ENCODE assay signal across 8 cellular contexts in the genomic region with DNA sequence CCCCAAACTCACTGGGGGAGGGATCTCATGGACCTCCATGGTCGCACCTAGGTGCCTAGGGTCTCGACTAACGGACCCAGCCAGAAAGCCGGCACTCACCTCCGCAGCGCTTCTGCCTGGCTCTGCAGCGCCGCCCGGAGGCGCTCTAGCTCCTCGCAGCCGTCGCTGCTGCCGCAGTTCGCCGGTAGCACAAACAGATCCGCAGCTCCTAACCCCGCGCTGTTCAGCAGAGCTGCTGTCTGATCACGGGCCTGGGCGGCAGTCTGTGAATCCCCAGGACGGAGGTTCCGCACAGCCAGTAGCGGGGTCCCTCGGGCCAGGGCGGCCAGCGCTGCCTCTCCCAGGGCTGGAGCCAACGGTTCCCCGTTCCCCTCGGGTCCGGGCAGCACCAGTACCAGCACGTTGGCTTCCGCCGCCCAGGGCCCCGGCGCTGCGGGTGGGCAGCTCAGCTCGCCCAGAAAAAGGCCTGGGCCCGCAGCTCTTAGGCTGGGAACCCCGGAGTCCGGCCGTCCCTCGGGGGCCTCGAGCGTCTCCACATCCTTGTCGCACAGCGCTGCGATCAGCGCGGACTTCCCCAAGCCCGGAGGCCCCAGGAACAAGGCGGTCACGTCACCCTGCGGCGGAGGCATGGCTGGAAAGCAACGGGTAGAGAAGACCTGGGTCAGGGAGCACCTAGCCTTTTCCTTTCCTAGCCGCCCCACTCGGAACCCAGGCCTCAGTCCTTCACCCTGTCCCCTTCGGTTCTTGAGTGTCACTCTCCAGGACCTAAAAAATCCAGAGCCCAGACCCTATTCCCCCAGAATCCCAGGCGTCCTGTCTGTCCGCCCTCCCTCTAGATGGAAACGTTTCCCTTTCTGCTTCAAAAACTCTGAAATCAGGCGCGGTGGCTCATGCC. TPM values are rescaled to one million over a fixed set of nuclear protein-coding genes. Genes with fewer than 3 reads are reported as not detected.
DNase-seq lines count a peak whose midpoint lies in the region; ATAC-seq and TF ChIP-seq lines count a peak whose summit lies in the region.

No MANE protein-coding gene starts in this region.

- no peak for TF ChIP-seq POLR2A in suprapubic skin (IDR thresholded peaks at IDR 0.05)

- 3% methylated on average over 48 of the region's 64 CpGs for WGBS in suprapubic skin

- POLR2A ChIA-PET in Panc1 (lab: Charles Lee): no interaction called here

- in situ Hi-C loops in Panc1 (cut with HindIII; ENCODE audit: low pct_unique_long_range_greater_than_20kb, low sequenced_read_pairs): no loop called here

- CTCF ChIA-PET in Panc1 (lab: Charles Lee): interaction anchor here (0.6 to 1.2 kb wide), 4 partner anchors 35 to 98 kb away, joined by 3 to 10 read pairs (median 4); no protein-coding TSS in a partner anchor

- H3K4me1 ChIP-seq in Panc1 (ENCODE audit: control insufficient read depth, insufficient read depth, low read length): peaks cover 7% of the 10 kb centered on the region; the same call in 1 of the 2 replicates
- peaks cover 26% of the 10 kb centered on the region for H3K4me1 ChIP-seq in neuron (ENCODE audit: insufficient read depth, low read length)
- H3K4me1 ChIP-seq in suprapubic skin: peaks cover 40% of the 10 kb centered on the region

- BruUV-seq in Panc1 (replicated peaks; lab: Mats Ljungman, UMichigan): no TSS peak

- no peak for TF ChIP-seq EP300 in suprapubic skin (IDR thresholded peaks at IDR 0.05)

- intact Hi-C loops in Panc1 (cut with micrococcal nuclease; ENCODE audit: unreplicated experiment): no loop called here

- no peak overlapping the region for H2AFZ ChIP-seq in neuron (ENCODE audit: low read depth, low read length)

- H3K27me3 ChIP-seq in HL-60 (ENCODE audit: insufficient read depth, poor library complexity, severe bottlenecking) (no peaks in the 10 kb centered on the region), Panc1 (ENCODE audit: control insufficient read depth, insufficient read depth, low read length) (no peaks in the 10 kb centered on the region), neuron (ENCODE audit: insufficient read depth, low read length) (no peaks in the 10 kb centered on the region), suprapubic skin (no peaks in the 10 kb centered on the region)

- no peaks in the 10 kb centered on the region for H3K9me3 ChIP-seq in Panc1 (ENCODE audit: control insufficient read depth, insufficient read depth, low read depth, low read length)
- H3K9me3 ChIP-seq in neuron (ENCODE audit: low read length): no peaks in the 10 kb centered on the region
- no peaks in the 10 kb centered on the region for H3K9me3 ChIP-seq in suprapubic skin

- ATAC-seq in Panc1 (0 out of 2 replicates have a peak, but pooled peaks have one; percentile 19), GM21737 (IDR thresholded peaks at IDR 0.05; ENCODE audit: unreplicated experiment) (no peak)

- H3K4me3 ChIP-seq in HL-60 (replicated peaks; ENCODE audit: insufficient read depth, low read length): peak overlapping the region; percentile 77
- H3K4me3 ChIP-seq in Panc1 (ENCODE audit: low read depth in 2 of 2, low read length in 2 of 2): peak overlapping the region; percentile 82 to 90
- peak overlapping the region; percentile 84 for H3K4me3 ChIP-seq in fibroblast of pulmonary artery (replicated peaks; ENCODE audit: low read depth, low read length)
- peak overlapping the region; percentile 82 for H3K4me3 ChIP-seq in neuron (ENCODE audit: low read length)
- peak overlapping the region; percentile 60 for H3K4me3 ChIP-seq in suprapubic skin

- TF ChIP-seq CTCF in HL-60 (IDR thresholded peaks at IDR 0.05; ENCODE audit: insufficient read depth, low read length): peak; percentile 95
- TF ChIP-seq CTCF in Panc1 (IDR thresholded peaks at IDR 0.05): peak; percentile 86
- peak; percentile 86 for TF ChIP-seq CTCF in fibroblast of pulmonary artery (IDR thresholded peaks at IDR 0.05; ENCODE audit: low read length, missing control alignments)
- TF ChIP-seq CTCF in suprapubic skin (IDR thresholded peaks at IDR 0.05): peak; percentile 35 to 87

- H3K36me3 ChIP-seq in Panc1 (ENCODE audit: control insufficient read depth, insufficient read depth, low read length): peaks cover 6% of the 10 kb centered on the region; the same call in 1 of the 2 replicates
- peaks cover 41% of the 10 kb centered on the region for H3K36me3 ChIP-seq in neuron (ENCODE audit: insufficient read depth, low read length)
- H3K36me3 ChIP-seq in suprapubic skin: peaks cover 40% of the 10 kb centered on the region

- H3K27ac ChIP-seq in HL-60 (replicated peaks) (peak overlapping the region; percentile 83), Panc1 (ENCODE audit: low read length) (peak overlapping the region; percentile 88), suprapubic skin (peak overlapping the region; percentile 96)

- peak; percentile 61 for DNase-seq in DMS153 treated with DMSO at 0.1 percent for 48 hours (lab: John Stamatoyannopoulos, UW; ENCODE audit: unreplicated experiment)
- DNase-seq in HL-60 (ENCODE audit: low read depth in 1 of 2, low spot score in 1 of 2): peak; percentile 61 to 74
- DNase-seq in Panc1 (ENCODE audit: low read depth, low spot score): no peak
- DNase-seq in activated T-helper 1 cell treated with anti-CD3 and anti-CD28 coated beads, Interleukin-2, amount 50 U/mL, for 16 hours (ENCODE audit: low read depth in 1 of 2, low spot score in 1 of 2): peak; percentile 42 to 53
- DNase-seq in fibroblast of pulmonary artery (ENCODE audit: low read depth): peak; percentile 76
- peak in 1 of 2 donors; percentile 78 for DNase-seq in suprapubic skin (ENCODE audit: low spot score in 2 of 2)

RNA-seq across cellular contexts. Expression of gene IRGQ, which starts 1.0 kb away (rescaled TPM):
- total RNA-seq in Panc1 (2021; ENCODE audit: unreplicated experiment) (20.4 TPM), suprapubic skin (10 to 100 TPM; 17.2 to 24.7 (median 19.9) TPM)
- polyA plus RNA-seq in Panc1 (2012; ENCODE audit: insufficient read length): 4.8 TPM

RNA-seq across cellular contexts. Expression of gene ZNF576, which starts 1.4 kb away (rescaled TPM):
- 14.1 TPM for total RNA-seq in Panc1 (2021; ENCODE audit: unreplicated experiment)
- 16.5 TPM for polyA plus RNA-seq in Panc1 (2012; ENCODE audit: insufficient read length)
- total RNA-seq in suprapubic skin: 10 to 100 TPM in 3 of 4 donors, 1 to 10 TPM in 1; 9.2 to 20.8 (median 13.7) TPM

RNA-seq across cellular contexts. Expression of gene SRRM5, which starts 16.9 kb away (rescaled TPM):
- total RNA-seq in Panc1 (2021; ENCODE audit: unreplicated experiment) (0.10 TPM), suprapubic skin (1 to 10 TPM in 1 of 4 donors, not detected in 3; 1.4 TPM)
- 0.22 TPM for polyA plus RNA-seq in Panc1 (2012; ENCODE audit: insufficient read length)

RNA-seq across cellular contexts. Expression of gene PINLYP, which starts 19.4 kb away (rescaled TPM):
- 0.21 TPM for total RNA-seq in Panc1 (2021; ENCODE audit: unreplicated experiment)
- polyA plus RNA-seq in Panc1 (2012; ENCODE audit: insufficient read length): 0.64 TPM
- total RNA-seq in suprapubic skin: 10 to 100 TPM in 3 of 4 donors, 1 to 10 TPM in 1; 4.7 to 22.1 (median 10.9) TPM

RNA-seq across cellular contexts. Expression of gene XRCC1, which starts 19.6 kb away (rescaled TPM):
- total RNA-seq in Panc1 (2021; ENCODE audit: unreplicated experiment) (20.1 TPM), suprapubic skin (10 to 100 TPM; 18.3 to 35.4 (median 25.2) TPM)
- polyA plus RNA-seq in Panc1 (2012; ENCODE audit: insufficient read length): 27.4 TPM
